40 cellular contexts compared by ENCODE assay signal in the genomic region with DNA sequence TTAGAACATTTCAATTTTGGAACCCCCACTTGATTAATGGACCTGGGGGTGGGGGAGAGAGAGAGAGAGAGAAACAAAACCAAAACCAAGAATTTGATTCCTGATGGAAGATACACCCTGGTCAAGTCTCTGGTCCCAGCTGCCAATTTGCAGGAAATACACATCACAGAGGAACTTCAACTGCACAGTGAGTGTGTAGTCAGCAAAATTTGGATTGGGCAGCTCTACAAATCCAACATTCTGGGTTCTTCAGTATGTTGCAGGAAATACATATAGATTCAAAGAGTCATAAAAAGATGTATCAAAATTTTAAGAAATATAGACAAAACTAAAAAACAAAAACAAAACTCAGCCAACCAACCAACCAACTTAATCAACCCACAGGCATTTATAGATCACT. TPM values are rescaled to one million over a fixed set of nuclear protein-coding genes. Genes with fewer than 3 reads are reported as not detected.
"Had no signal": no experiment of that assay in that cellular context is flagged by ENCODE, and none has a peak within 500 bp of the region (broad histone marks: within the 10 kb centered on the region; RNA-seq: fewer than 3 reads in every experiment).

No MANE protein-coding gene starts in this region.

- H3K27me3 Mint-ChIP-seq: activated naive CD4-positive, alpha-beta T cell treated with anti-CD3 and anti-CD28 coated beads, Interleukin-2, amount 50 U/mL, for 24 hours; activated naive CD8-positive, alpha-beta T cell; activated naive CD8-positive, alpha-beta T cell treated with anti-CD3 and anti-CD28 coated beads for 36 hours; activated naive CD8-positive, alpha-beta T cell treated with anti-CD3 and anti-CD28 coated beads, Interleukin-2, amount 50 U/mL, for 24 hours; activated T-cell treated with anti-CD3 and anti-CD28 coated beads, Interleukin-2, amount 50 U/mL, for 24 hours; central memory CD8-positive, alpha-beta T cell had no signal

- H3K4me1 ChIP-seq: adrenal gland, ascending aorta, body of pancreas, breast epithelium had no signal

- FAIRE-seq: astrocyte, bronchial epithelial cell had no signal

- H3K4me3 Mint-ChIP-seq: activated naive CD4-positive, alpha-beta T cell treated with anti-CD3 and anti-CD28 coated beads for 36 hours; activated naive CD4-positive, alpha-beta T cell treated with anti-CD3 and anti-CD28 coated beads, Interleukin-2, amount 10 ng/mL, durations not matched to agents 7 days and 5 days; activated naive CD4-positive, alpha-beta T cell treated with anti-CD3 and anti-CD28 coated beads, Interleukin-2, amount 50 U/mL, for 24 hours; activated naive CD8-positive, alpha-beta T cell; activated naive CD8-positive, alpha-beta T cell treated with anti-CD3 and anti-CD28 coated beads for 36 hours; activated naive CD8-positive, alpha-beta T cell treated with anti-CD3 and anti-CD28 coated beads, Interleukin-2, amount 10 ng/mL, durations not matched to agents 7 days and 5 days; activated naive CD8-positive, alpha-beta T cell treated with anti-CD3 and anti-CD28 coated beads, Interleukin-2, amount 50 U/mL, for 24 hours; activated T-cell treated with anti-CD3 and anti-CD28 coated beads, Interleukin-2, amount 50 U/mL, for 24 hours; activated T-cell treated with anti-CD3 and anti-CD28 coated beads, Interleukin-2, amount 50 U/mL, for 4 hours; activated T-cell treated with anti-CD3 and anti-CD28 coated beads, Interleukin-2, amount 50 U/mL, for 72 hours; activated T-helper 1 cell treated with anti-CD3 and anti-CD28 coated beads, Interleukin-12 subunit alpha, Interleukin-12 subunit beta, Interleukin-2, Interleukin-4 antibody, amounts not matched to agents 30 ng/mL and 10 ng/mL and 1 ng/mL, durations not matched to agents 14 hours and 24 hours and 36 hours; activated T-helper 17 cell treated with anti-CD3 and anti-CD28 coated beads, Interleukin-2, amount 50 U/mL, for 72 hours; brain; central memory CD8-positive, alpha-beta T cell had no signal

- H3K4me3 ChIP-seq: adrenal gland, ascending aorta, body of pancreas, breast epithelium, cardiac muscle cell had no signal

- H3K27ac Mint-ChIP-seq: activated naive CD4-positive, alpha-beta T cell treated with anti-CD3 and anti-CD28 coated beads for 36 hours; activated naive CD4-positive, alpha-beta T cell treated with anti-CD3 and anti-CD28 coated beads, Interleukin-2, amount 10 ng/mL, durations not matched to agents 7 days and 5 days; activated naive CD4-positive, alpha-beta T cell treated with anti-CD3 and anti-CD28 coated beads, Interleukin-2, amount 50 U/mL, for 24 hours; activated naive CD8-positive, alpha-beta T cell; activated naive CD8-positive, alpha-beta T cell treated with anti-CD3 and anti-CD28 coated beads for 36 hours; activated naive CD8-positive, alpha-beta T cell treated with anti-CD3 and anti-CD28 coated beads, Interleukin-2, amount 10 ng/mL, durations not matched to agents 7 days and 5 days; activated naive CD8-positive, alpha-beta T cell treated with anti-CD3 and anti-CD28 coated beads, Interleukin-2, amount 50 U/mL, for 24 hours; activated T-cell treated with anti-CD3 and anti-CD28 coated beads, Interleukin-2, amount 50 U/mL, for 24 hours; activated T-cell treated with anti-CD3 and anti-CD28 coated beads, Interleukin-2, amount 50 U/mL, for 72 hours; activated T-helper 1 cell treated with anti-CD3 and anti-CD28 coated beads, Interleukin-12 subunit alpha, Interleukin-12 subunit beta, Interleukin-2, Interleukin-4 antibody, amounts not matched to agents 30 ng/mL and 10 ng/mL and 1 ng/mL, durations not matched to agents 14 hours and 24 hours and 36 hours; activated T-helper 17 cell treated with anti-CD3 and anti-CD28 coated beads, Interleukin-2, amount 50 U/mL, for 72 hours; activated T-helper 2 cell treated with anti-CD3 and anti-CD28 coated beads, Interferon-gamma antibody, Interleukin-2, Interleukin-4, amounts not matched to agents 10 μg/mL and 5 μg/mL and 100 μg/mL, durations not matched to agents 14 hours and 24 hours and 36 hours; brain had no signal

- H3K9me3 ChIP-seq: adrenal gland, ascending aorta had no signal

- DNase-seq: activated effector memory CD4-positive, alpha-beta T cell treated with anti-CD3 and anti-CD28 coated beads, Interleukin-2, amount 50 U/mL, for 16 hours; activated effector memory CD4-positive, alpha-beta T cell treated with Interleukin-2 at 50 U/mL for 16 hours; activated gamma-delta T cell; activated gamma-delta T cell treated with Interleukin-2 at 50 U/mL for 16 hours; activated naive CD4-positive, alpha-beta T cell; activated naive CD4-positive, alpha-beta T cell treated with anti-CD3 and anti-CD28 coated beads for 36 hours; activated naive CD4-positive, alpha-beta T cell treated with anti-CD3 and anti-CD28 coated beads, Interleukin-2, amount 10 ng/mL, durations not matched to agents 7 days and 5 days; activated naive CD4-positive, alpha-beta T cell treated with anti-CD3 and anti-CD28 coated beads, Interleukin-2, amount 50 U/mL, for 16 hours; activated naive CD4-positive, alpha-beta T cell treated with Interleukin-2 at 50 U/mL for 16 hours; activated naive CD8-positive, alpha-beta T cell treated with anti-CD3 and anti-CD28 coated beads for 36 hours; activated naive CD8-positive, alpha-beta T cell treated with anti-CD3 and anti-CD28 coated beads, Interleukin-2, amount 10 ng/mL, durations not matched to agents 7 days and 5 days; activated naive CD8-positive, alpha-beta T cell treated with anti-CD3 and anti-CD28 coated beads, Interleukin-2, amount 50 U/mL, for 24 hours; activated T-cell treated with anti-CD3 and anti-CD28 coated beads, Interleukin-2, amount 50 U/mL, for 1 hour; activated T-cell treated with anti-CD3 and anti-CD28 coated beads, Interleukin-2, amount 50 U/mL, for 24 hours; activated T-cell treated with anti-CD3 and anti-CD28 coated beads, Interleukin-2, amount 50 U/mL, for 4 hours; activated T-cell treated with anti-CD3 and anti-CD28 coated beads, Interleukin-2, amount 50 U/mL, for 48 hours; activated T-cell treated with anti-CD3 and anti-CD28 coated beads, Interleukin-2, amount 50 U/mL, for 72 hours; adrenal gland; amniotic stem cell; amygdala; anterior cingulate cortex; aorta; body of pancreas; brain microvascular endothelial cell; caudate nucleus; central memory CD4-positive, alpha-beta T cell; cerebellar nuclear complex had no signal

- H3K9me3 Mint-ChIP-seq: activated naive CD8-positive, alpha-beta T cell treated with anti-CD3 and anti-CD28 coated beads for 36 hours; activated naive CD8-positive, alpha-beta T cell treated with anti-CD3 and anti-CD28 coated beads, Interleukin-2, amount 50 U/mL, for 24 hours; activated T-cell treated with anti-CD3 and anti-CD28 coated beads, Interleukin-2, amount 50 U/mL, for 24 hours; activated T-helper 1 cell treated with anti-CD3 and anti-CD28 coated beads, Interleukin-12 subunit alpha, Interleukin-12 subunit beta, Interleukin-2, Interleukin-4 antibody, amounts not matched to agents 30 ng/mL and 10 ng/mL and 1 ng/mL, durations not matched to agents 14 hours and 24 hours and 36 hours; activated T-helper 2 cell treated with anti-CD3 and anti-CD28 coated beads, Interferon-gamma antibody, Interleukin-2, Interleukin-4, amounts not matched to agents 10 μg/mL and 5 μg/mL and 100 μg/mL, durations not matched to agents 14 hours and 24 hours and 36 hours; central memory CD8-positive, alpha-beta T cell had no signal

- H3K27me3 ChIP-seq: adrenal gland, ascending aorta, body of pancreas, brain microvascular endothelial cell, breast epithelium, cardiac muscle cell had no signal

- H3K36me3 Mint-ChIP-seq: activated naive CD4-positive, alpha-beta T cell treated with anti-CD3 and anti-CD28 coated beads, Interleukin-2, amount 10 ng/mL, durations not matched to agents 7 days and 5 days; activated naive CD4-positive, alpha-beta T cell treated with anti-CD3 and anti-CD28 coated beads, Interleukin-2, amount 50 U/mL, for 24 hours; activated naive CD8-positive, alpha-beta T cell treated with anti-CD3 and anti-CD28 coated beads for 36 hours; activated naive CD8-positive, alpha-beta T cell treated with anti-CD3 and anti-CD28 coated beads, Interleukin-2, amount 10 ng/mL, durations not matched to agents 7 days and 5 days; brain had no signal

- ATAC-seq: activated naive CD4-positive, alpha-beta T cell treated with anti-CD3 and anti-CD28 coated beads, Interleukin-2, amount 50 U/mL, for 72 hours; activated naive CD8-positive, alpha-beta T cell treated with anti-CD3 and anti-CD28 coated beads, Interleukin-2, amount 50 U/mL, for 24 hours; activated T-cell treated with anti-CD3 and anti-CD28 coated beads, Interleukin-2, amount 50 U/mL, for 4 hours; activated T-cell treated with anti-CD3 and anti-CD28 coated beads, Interleukin-2, amount 50 U/mL, for 72 hours; activated T-helper 17 cell treated with anti-CD3 and anti-CD28 coated beads, Interleukin-2, amount 50 U/mL, for 72 hours; body of pancreas had no signal

- H3K36me3 ChIP-seq: adrenal gland, ascending aorta, brain microvascular endothelial cell, breast epithelium, cardiac muscle cell had no signal

- H3K27ac ChIP-seq: adrenal gland, ascending aorta, body of pancreas, brain microvascular endothelial cell, breast epithelium, cardiac muscle cell had no signal

- H3K4me1 Mint-ChIP-seq: activated naive CD4-positive, alpha-beta T cell treated with anti-CD3 and anti-CD28 coated beads, Interleukin-2, amount 10 ng/mL, durations not matched to agents 7 days and 5 days; activated naive CD4-positive, alpha-beta T cell treated with anti-CD3 and anti-CD28 coated beads, Interleukin-2, amount 50 U/mL, for 24 hours; activated naive CD8-positive, alpha-beta T cell treated with anti-CD3 and anti-CD28 coated beads for 36 hours; activated naive CD8-positive, alpha-beta T cell treated with anti-CD3 and anti-CD28 coated beads, Interleukin-2, amount 10 ng/mL, durations not matched to agents 7 days and 5 days; activated naive CD8-positive, alpha-beta T cell treated with anti-CD3 and anti-CD28 coated beads, Interleukin-2, amount 50 U/mL, for 24 hours; activated T-helper 17 cell treated with anti-CD3 and anti-CD28 coated beads, Interleukin-2, amount 50 U/mL, for 72 hours; brain; central memory CD8-positive, alpha-beta T cell had no signal

RNA-seq across cellular contexts. Expression of gene DNAH10, which starts 17.4 kb away (rescaled TPM):
- total RNA-seq: ascending aorta had no signal
